In genomic region chrX:24054182-24055042, GRCh38 we compare ENCODE assay signal across 8 cellular contexts. TPM values are rescaled to one million over a fixed set of nuclear protein-coding genes. Genes with fewer than 3 reads are reported as not detected.
A peak's percentile ranks its signal among the peaks of the same experiment; 100 is the strongest.
DNase-seq lines count a peak whose midpoint lies in the region; ATAC-seq, FAIRE-seq and TF ChIP-seq lines count a peak whose summit lies in the region.

Gene EIF2S3, plus strand, starts transcription at chrX:24054956. Its CDS starts 13 bp downstream, at chrX:24054969.

- peak; percentile 61 to 89 for TF ChIP-seq EP300 in tibial nerve (IDR thresholded peaks at IDR 0.05)

- TF ChIP-seq POLR2A in tibial nerve (IDR thresholded peaks at IDR 0.05), result peak; percentile 16 to 36

- ATAC-seq in HG02763 (IDR thresholded peaks at IDR 0.05; ENCODE audit: unreplicated experiment) (peak; percentile 91), Right ventricle myocardium inferior (peak; percentile 97), pancreas (peak; percentile 93 to 98 (median 96))
- ATAC-seq in activated naive CD8-positive, alpha-beta T cell treated with anti-CD3 and anti-CD28 coated beads, Interleukin-2, amount 50 U/mL, for 24 hours, result peak; percentile 87

- TF ChIP-seq CTCF in GM12875 (IDR thresholded peaks at IDR 0.05; ENCODE audit: borderline replicate concordance, insufficient read depth, low read depth, low read length) (peak; percentile 81), pancreas (IDR thresholded peaks at IDR 0.05) (peak; percentile 31 to 59 (median 36)), tibial nerve (IDR thresholded peaks at IDR 0.05) (peak; percentile 66 to 81 (median 74))

- peaks cover 0 to 20% (median 0%) of the 10 kb centered on the region in 3 donors for H3K36me3 ChIP-seq in pancreas
- peaks cover 0 to 8% (median 0%) of the 10 kb centered on the region in 3 donors for H3K36me3 ChIP-seq in tibial nerve

- H3K4me3 Mint-ChIP-seq in activated naive CD8-positive, alpha-beta T cell treated with anti-CD3 and anti-CD28 coated beads, Interleukin-2, amount 50 U/mL, for 24 hours, result no peak within 1 kb of the TSS

- H3K27me3 Mint-ChIP-seq in activated naive CD8-positive, alpha-beta T cell treated with anti-CD3 and anti-CD28 coated beads, Interleukin-2, amount 50 U/mL, for 24 hours, result no peaks in the 10 kb centered on the region

- peaks cover 18% of the 10 kb centered on the region for H3K36me3 Mint-ChIP-seq in activated naive CD8-positive, alpha-beta T cell treated with anti-CD3 and anti-CD28 coated beads, Interleukin-2, amount 50 U/mL, for 24 hours (ENCODE audit: low read depth)

- H3K9me3 Mint-ChIP-seq in activated naive CD8-positive, alpha-beta T cell treated with anti-CD3 and anti-CD28 coated beads, Interleukin-2, amount 50 U/mL, for 24 hours, result no peaks in the 10 kb centered on the region

- H3K27ac Mint-ChIP-seq in activated naive CD8-positive, alpha-beta T cell treated with anti-CD3 and anti-CD28 coated beads, Interleukin-2, amount 50 U/mL, for 24 hours, result no peak within 1 kb of the TSS

- WGBS in pancreas, 2 donors, result 0 to 1% methylated on average over 57 of the region's 57 CpGs
- WGBS in tibial nerve, 2 donors, result 0 to 2% methylated on average over 25 to 54 of the region's 57 CpGs

- DNase-seq in NCI-H1417 treated with DMSO at 0.1 percent for 48 hours (lab: John Stamatoyannopoulos, UW) (peak; percentile 98), SW 1271 (lab: John Stamatoyannopoulos, UW) (peak; percentile 55 to 87), Right ventricle myocardium inferior (ENCODE audit: missing footprints) (peak; percentile 93), pancreas (peak; percentile 84 to 93 (median 92)), tibial nerve (ENCODE audit: low spot score in 2 of 2) (peak; percentile 67 to 68)
- peak; percentile 81 for DNase-seq in activated naive CD8-positive, alpha-beta T cell treated with anti-CD3 and anti-CD28 coated beads, Interleukin-2, amount 50 U/mL, for 24 hours

- peaks cover 13% of the 10 kb centered on the region for H3K4me1 Mint-ChIP-seq in activated naive CD8-positive, alpha-beta T cell treated with anti-CD3 and anti-CD28 coated beads, Interleukin-2, amount 50 U/mL, for 24 hours

- H3K27me3 ChIP-seq in pancreas, result no peaks in the 10 kb centered on the region
- H3K27me3 ChIP-seq in tibial nerve, result no peaks in the 10 kb centered on the region

- peak within 1 kb of the TSS; percentile 89 to 94 (median 92) for H3K27ac ChIP-seq in pancreas
- H3K27ac ChIP-seq in tibial nerve, result peak within 1 kb of the TSS; percentile 73 to 95 (median 91)

- intact Hi-C loops in Right ventricle myocardium inferior (cut with DNase I), result loop anchor here (1.0 to 10.0 kb wide), 4 partner anchors 29 to 312 kb away; partner anchors contain the start of genes ACOT9, CXorf58 and ZFX
- intact Hi-C loops in pancreas (cut with DNase I), result no loop called here

- H3K9me3 ChIP-seq in pancreas (no peaks in the 10 kb centered on the region), tibial nerve (no peaks in the 10 kb centered on the region)

- H3K4me3 ChIP-seq in GM12875 (ENCODE audit: low read depth, low read length), result peak within 1 kb of the TSS; percentile 77
- peak within 1 kb of the TSS in 2 of 4 donors; percentile 62 to 95 for H3K4me3 ChIP-seq in pancreas
- peak within 1 kb of the TSS in 3 of 4 donors; percentile 62 to 83 (median 62) for H3K4me3 ChIP-seq in tibial nerve

- H3K4me1 ChIP-seq in pancreas, result peaks cover 0 to 10% (median 0%) of the 10 kb centered on the region in 3 donors
- no peaks in the 10 kb centered on the region for H3K4me1 ChIP-seq in tibial nerve

- FAIRE-seq in pancreas (lab: Jason Lieb, UNC), result peak; percentile 98

RNA-seq across cellular contexts. Expression of gene EIF2S3, which starts in this region (rescaled TPM):
- total RNA-seq in Right ventricle myocardium inferior, result 66.8 TPM
- 100 to 1,000 TPM in 4 of 6 donors, 10 to 100 TPM in 2; 84.4 to 139 (median 128) TPM for total RNA-seq in pancreas
- 10 to 100 TPM; 40.0 to 52.9 TPM for polyA plus RNA-seq in pancreas
- total RNA-seq in tibial nerve, result 10 to 100 TPM; 62.4 to 77.2 (median 76.4) TPM
